10 cellular contexts compared by ENCODE assay signal in the genomic region with DNA sequence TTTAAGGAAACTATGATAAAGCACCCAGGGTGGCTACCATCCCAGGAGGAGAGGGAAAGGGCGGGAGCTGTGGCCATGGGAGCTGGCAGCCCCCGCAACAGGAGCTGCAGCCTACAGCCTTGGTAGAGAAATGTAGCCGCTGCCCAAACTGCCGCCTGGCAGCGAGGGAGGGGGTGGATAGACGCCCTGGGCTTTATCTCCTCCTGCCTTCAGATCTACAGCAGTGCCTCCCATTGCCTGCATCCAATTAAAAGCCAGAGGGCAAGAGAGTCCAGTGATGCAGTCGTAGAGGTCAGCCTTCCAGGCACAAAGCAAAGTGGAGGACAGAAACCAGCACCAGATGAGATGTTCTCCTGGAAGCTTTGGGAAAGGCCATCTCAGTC. TPM values are rescaled to one million over a fixed set of nuclear protein-coding genes. Genes with fewer than 3 reads are reported as not detected.
DNase-seq lines count a peak whose midpoint lies in the region; ATAC-seq, FAIRE-seq and TF ChIP-seq lines count a peak whose summit lies in the region.
"Had no signal": no experiment of that assay in that cellular context is flagged by ENCODE, and none has a peak within 500 bp of the region (broad histone marks: within the 10 kb centered on the region; RNA-seq: fewer than 3 reads in every experiment).

No MANE protein-coding gene starts in this region.

- H3K27me3 ChIP-seq in HUES64 (ENCODE audit: insufficient read depth, low read length), result peaks cover 19% of the 10 kb centered on the region
- peaks cover 7% of the 10 kb centered on the region for H3K27me3 ChIP-seq in hepatocyte
- no peaks in the 10 kb centered on the region for H3K27me3 ChIP-seq in sigmoid colon
- peaks cover 0 to 2% of the 10 kb centered on the region in 2 donors for H3K27me3 ChIP-seq in small intestine (ENCODE audit: control insufficient read depth in 2 of 2, insufficient read depth in 2 of 2, low read length in 2 of 2)

- H3K9ac ChIP-seq in HUES64 (ENCODE audit: low read depth, low read length), result no peak overlapping the region

- FAIRE-seq in small intestine (lab: Jason Lieb, UNC), result no peak
- FAIRE-seq: TTC549 had no signal

- H3K4me2 ChIP-seq in hepatocyte, result peak overlapping the region; percentile 87

- H3K9me3 ChIP-seq in HUES64 (ENCODE audit: insufficient read depth, low read depth, low read length) (no peaks in the 10 kb centered on the region), hepatocyte (ENCODE audit: low read depth) (no peaks in the 10 kb centered on the region), sigmoid colon (no peaks in the 10 kb centered on the region), small intestine (ENCODE audit: control insufficient read depth, low read depth) (no peaks in the 10 kb centered on the region)

- WGBS in HUES64, result 29% methylated on average over 7 of the region's 7 CpGs
- 47% methylated on average over 7 of the region's 7 CpGs for WGBS in hepatocyte (ENCODE audit: low lambda C conversion rate, missing lambda C conversion rate)
- WGBS in sigmoid colon, 2 donors, result 16 to 57% methylated on average over 7 of the region's 7 CpGs
- 22 to 43% (median 37%) methylated on average over 7 of the region's 7 CpGs for WGBS in small intestine, 3 donors

- ATAC-seq in SK-N-SH treated with all-trans-retinoic acid at 6 μM for 48 hours (peak; percentile 54), GM21786 (IDR thresholded peaks at IDR 0.05; ENCODE audit: unreplicated experiment) (no peak), GM18873 (IDR thresholded peaks at IDR 0.05; ENCODE audit: low FRiP score, unreplicated experiment) (no peak)

- no peak for TF ChIP-seq CTCF in hepatocyte (IDR thresholded peaks at IDR 0.05; ENCODE audit: poor library complexity)
- TF ChIP-seq CTCF in sigmoid colon (IDR thresholded peaks at IDR 0.05), result no peak

- no peak for TF ChIP-seq EP300 in sigmoid colon (IDR thresholded peaks at IDR 0.05)

- H3K4me3 ChIP-seq in HUES64 (ENCODE audit: low read length), result peak overlapping the region; percentile 56
- no peak overlapping the region for H3K4me3 ChIP-seq in hepatocyte
- H3K4me3 ChIP-seq in sigmoid colon, result peak overlapping the region; percentile 24 to 53 (median 48)
- H3K4me3 ChIP-seq in small intestine (ENCODE audit: low read depth in 1 of 2, low read length in 2 of 2), result no peak overlapping the region
- H3K4me3 ChIP-seq: cardiac muscle cell had no signal

- peak overlapping the region; percentile 94 for H2AFZ ChIP-seq in hepatocyte

- H3K9me2 ChIP-seq in hepatocyte (replicated peaks; ENCODE audit: insufficient read depth), result no peaks in the 10 kb centered on the region

- no peaks in the 10 kb centered on the region for H3K79me2 ChIP-seq in hepatocyte

- H4K20me1 ChIP-seq in hepatocyte (ENCODE audit: insufficient read depth, poor library complexity, severe bottlenecking), result no peaks in the 10 kb centered on the region

- H3K4me1 ChIP-seq in HUES64 (ENCODE audit: insufficient read depth, low read length) (peaks cover 28% of the 10 kb centered on the region), hepatocyte (ENCODE audit: insufficient read depth) (peaks cover 13% of the 10 kb centered on the region), sigmoid colon (peaks cover 0 to 18% (median 15%) of the 10 kb centered on the region in 4 donors), small intestine (ENCODE audit: control insufficient read depth in 2 of 2, insufficient read depth in 1 of 2, low read depth in 1 of 2, low read length in 1 of 2) (peaks cover 0 to 5% of the 10 kb centered on the region in 2 donors)

- no peak for DNase-seq in hepatocyte (ENCODE audit: low spot score)
- DNase-seq in sigmoid colon, result no peak
- DNase-seq in germinal center (ENCODE audit: low spot score), result no peak
- no peak for DNase-seq in small intestine

- H3K36me3 ChIP-seq in HUES64 (ENCODE audit: insufficient read depth, low read length) (no peaks in the 10 kb centered on the region), hepatocyte (replicated peaks; ENCODE audit: insufficient read depth, low read depth) (no peaks in the 10 kb centered on the region), sigmoid colon (no peaks in the 10 kb centered on the region), small intestine (ENCODE audit: control insufficient read depth in 2 of 2, insufficient read depth in 2 of 2, low read length in 2 of 2) (peaks cover 0 to 2% of the 10 kb centered on the region in 2 donors)
- H3K36me3 ChIP-seq: cardiac muscle cell had no signal

- no peak for TF ChIP-seq POLR2A in sigmoid colon (IDR thresholded peaks at IDR 0.05)

- H3K27ac ChIP-seq in HUES64 (ENCODE audit: low read depth, low read length) (no peak overlapping the region), hepatocyte (no peak overlapping the region), sigmoid colon (peak overlapping the region in 1 of 4 donors; percentile 60), small intestine (ENCODE audit: low read depth in 1 of 2, low read length in 1 of 2) (no peak overlapping the region)
- H3K27ac ChIP-seq: cardiac muscle cell had no signal

- intact Hi-C loops in sigmoid colon (cut with DNase I), result loop anchor here (10.0 kb wide), 1 partner anchor 230 kb away; no protein-coding TSS in a partner anchor

TF ChIP-seq in SK-N-SH treated with all-trans-retinoic acid at 6 μM for 48 hours, 23 proteins besides CTCF, POLR2A, EP300 and RAD21:
- TF ChIP-seq OSR1 (CRISPR knock-in tag; IDR thresholded peaks at IDR 0.05) (no peak), CSDC2 (CRISPR knock-in tag; IDR thresholded peaks at IDR 0.05) (no peak), TOX (CRISPR knock-in tag; IDR thresholded peaks at IDR 0.05; ENCODE audit: borderline replicate concordance) (no peak), RARB (CRISPR knock-in tag; IDR thresholded peaks at IDR 0.05) (no peak), ZNF565 (CRISPR knock-in tag; conservative IDR thresholded peaks at IDR 0.05; ENCODE audit: low read depth) (no peak), ZFP30 (CRISPR knock-in tag; IDR thresholded peaks at IDR 0.05) (no peak), ESRRG (CRISPR knock-in tag; IDR thresholded peaks at IDR 0.05) (no peak), ZC3H10 (CRISPR knock-in tag; IDR thresholded peaks at IDR 0.05) (no peak), ISL1 (CRISPR knock-in tag; IDR thresholded peaks at IDR 0.05) (no peak)
TF ChIP-seq in SK-N-SH treated with all-trans-retinoic acid at 6 μM for 48 hours: peak in this region for 0.

RNA-seq across cellular contexts. Expression of gene ZFAND3, which starts 35.0 kb away (rescaled TPM):
- 56.6 TPM for polyA plus RNA-seq in HUES64 (2013, experiment 1 of 2)
- 63.7 TPM for polyA plus RNA-seq in HUES64 (2013, experiment 2 of 2)
- total RNA-seq in hepatocyte (35.8 and 36.5 TPM in 2 replicates), sigmoid colon (10 to 100 TPM; 34.4 to 54.8 (median 40.2) TPM)
- polyA plus RNA-seq in hepatocyte (50.0 and 51.1 TPM in 2 replicates), sigmoid colon (10 to 100 TPM; 32.4 to 44.5 (median 38.6) TPM), small intestine (10 to 100 TPM; 35.9 to 40.9 (median 40.8) TPM)

Comparison
In these comparisons a context has a peak if more than half of its experiments do, and no peak if none do; other contexts are left out.
1. H3K4me3 ChIP-seq: peak in HUES64 (single experiment) and sigmoid colon (4 of 4); none in hepatocyte (single experiment) and small intestine (0 of 2).